29 cellular contexts compared by ENCODE assay signal in the genomic region with DNA sequence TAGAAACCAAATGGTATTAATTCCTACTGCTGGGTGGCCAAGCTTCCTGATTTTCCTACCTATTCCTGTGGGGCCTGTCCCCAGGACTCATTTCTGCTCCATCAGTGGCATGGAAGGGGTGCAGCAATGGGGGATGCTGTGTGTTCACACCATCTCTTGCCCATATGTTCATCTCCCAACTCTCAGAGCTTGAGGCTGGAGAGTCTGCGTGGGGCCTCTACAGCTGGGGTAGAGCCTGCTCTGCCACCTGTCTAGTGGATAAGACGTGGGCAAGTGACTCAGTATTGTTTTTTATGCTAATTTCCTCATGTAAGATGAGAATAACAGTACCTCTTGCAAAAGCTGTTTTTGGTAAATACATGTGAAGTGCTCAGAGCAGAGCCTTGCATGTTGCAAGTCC.
"Had no signal": no experiment of that assay in that cellular context is flagged by ENCODE, and none has a peak within 500 bp of the region (broad histone marks: within the 10 kb centered on the region; RNA-seq: fewer than 3 reads in every experiment).

No MANE protein-coding gene starts in this region.

- DNase-seq: activated CD4-positive, alpha-beta memory T cell treated with anti-CD3 and anti-CD28 coated beads, Interleukin-2, amount 10 ng/mL, durations not matched to agents 7 days and 5 days; activated CD4-positive, alpha-beta T cell treated with anti-CD3 and anti-CD28 coated beads for 1 hour; activated CD4-positive, alpha-beta T cell treated with anti-CD3 and anti-CD28 coated beads for 48 hours; activated CD4-positive, CD25-positive, alpha-beta regulatory T cell; activated CD8-positive, alpha-beta memory T cell treated with anti-CD3 and anti-CD28 coated beads for 24 hours; activated CD8-positive, alpha-beta memory T cell treated with anti-CD3 and anti-CD28 coated beads, Interleukin-2, amount 10 ng/mL, durations not matched to agents 7 days and 5 days; activated CD8-positive, alpha-beta memory T cell treated with anti-CD3 and anti-CD28 coated beads, Interleukin-2, amount 50 U/mL, for 48 hours; activated effector memory CD4-positive, alpha-beta T cell treated with Interleukin-2 at 50 U/mL for 16 hours; activated naive CD4-positive, alpha-beta T cell treated with anti-CD3 and anti-CD28 coated beads, Interleukin-2, amount 10 ng/mL, durations not matched to agents 7 days and 5 days; activated naive CD8-positive, alpha-beta T cell treated with anti-CD3 and anti-CD28 coated beads, Interleukin-2, amount 50 U/mL, for 24 hours; activated T-cell treated with anti-CD3 and anti-CD28 coated beads, Interleukin-2, amount 50 U/mL, for 48 hours; brain microvascular endothelial cell; central memory CD4-positive, alpha-beta T cell; Kasumi-1; KG1; MG63; NCI-H1048; NCI-H1105 treated with DMSO at 0.1 percent for 48 hours; NCI-H1436; NCI-H1694; NCI-H1930; NCI-H2081 treated with DMSO at 0.1 percent for 48 hours; NCI-H510A; NCI-H69; NK-92 treated with Interleukin-12 subunit alpha and Interleukin-12 subunit beta, amount 100 ng/mL, for 24 hours; PC-9; SIG-M5; T-cell; T-helper 17 cell had no signal
